In genomic region chr10:12252882-12253546, GRCh38 we compare ENCODE assay signal across 8 cellular contexts. TPM values are rescaled to one million over a fixed set of nuclear protein-coding genes. Genes with fewer than 3 reads are reported as not detected.
DNase-seq lines count a peak whose midpoint lies in the region; ATAC-seq and TF ChIP-seq lines count a peak whose summit lies in the region.

No MANE protein-coding gene starts in this region.

- no peak overlapping the region for H3K4me3 ChIP-seq in LNCaP clone FGC (ENCODE audit: low read depth, low read length)
- H3K4me3 ChIP-seq in colonic mucosa = no peak overlapping the region

- ATAC-seq in GM21526 (IDR thresholded peaks at IDR 0.05; ENCODE audit: low FRiP score, unreplicated experiment) (no peak), HG03442 (IDR thresholded peaks at IDR 0.05; ENCODE audit: unreplicated experiment) (no peak)

- no peaks in the 10 kb centered on the region for H3K4me1 ChIP-seq in colonic mucosa

- H3K27ac ChIP-seq in colonic mucosa = no peak overlapping the region

- no peak overlapping the region for H3K9ac ChIP-seq in colonic mucosa (ENCODE audit: low read depth in 2 of 2, low read length in 2 of 2)

- TF ChIP-seq CTCF in LNCaP clone FGC (IDR thresholded peaks at IDR 0.05; ENCODE audit: control insufficient read depth, extremely low read depth, insufficient read depth) = peak; percentile 44
- peak; percentile 33 for TF ChIP-seq CTCF in colonic mucosa (IDR thresholded peaks at IDR 0.05)

- DNase-seq in stimulated activated CD4-positive, alpha-beta T cell treated with anti-CD3 and anti-CD28 coated beads, Interleukin-15, amount 100 ng/mL, for 24 hours = peak; percentile 19
- no peak for DNase-seq in stimulated activated CD4-positive, alpha-beta T cell treated with anti-CD3 and anti-CD28 coated beads, Interleukin-12 subunit alpha, Interleukin-12 subunit beta, amount 100 ng/mL, for 4 hours
- DNase-seq in LNCaP clone FGC (ENCODE audit: low read depth) (no peak), colonic mucosa (no peak)
- DNase-seq in NK-92 treated with Interleukin-12 subunit alpha and Interleukin-12 subunit beta, amount 100 ng/mL, for 24 hours (lab: John Stamatoyannopoulos, UW) = no peak
- DNase-seq in stimulated activated CD4-positive, alpha-beta T cell treated with anti-CD3 and anti-CD28 coated beads, Interleukin-1b, Interleukin-23, amount 100 ng/mL, for 48 hours = no peak

- intact Hi-C loops in colonic mucosa (cut with DNase I) = no loop called here

- H3K36me3 ChIP-seq in colonic mucosa = no peaks in the 10 kb centered on the region

- H3K27me3 ChIP-seq in colonic mucosa = no peaks in the 10 kb centered on the region

- H3K9me3 ChIP-seq in colonic mucosa = no peaks in the 10 kb centered on the region

RNA-seq across cellular contexts. Expression of gene CDC123, which starts 57.0 kb away (rescaled TPM):
- 10 to 100 TPM; 47.9 to 84.5 TPM for total RNA-seq in colonic mucosa

RNA-seq across cellular contexts. Expression of gene NUDT5, which starts 57.3 kb away (rescaled TPM):
- total RNA-seq in colonic mucosa = 10 to 100 TPM; 41.4 to 89.0 TPM
